32 cellular contexts compared by ENCODE assay signal in genomic region chr2:31266804-31267203, GRCh38.
"Had no signal": no experiment of that assay in that cellular context is flagged by ENCODE, and none has a peak within 500 bp of the region (broad histone marks: within the 10 kb centered on the region; RNA-seq: fewer than 3 reads in every experiment).

No MANE protein-coding gene starts in this region.

- H3K27me3 ChIP-seq: brain microvascular endothelial cell, gastroesophageal sphincter, hepatocyte, ovary, thyroid gland, upper lobe of right lung had no signal

- H3K27ac Mint-ChIP-seq: activated CD4-positive, alpha-beta memory T cell treated with anti-CD3 and anti-CD28 coated beads, Interleukin-2, amount 10 ng/mL, durations not matched to agents 7 days and 5 days; activated CD4-positive, alpha-beta T cell treated with anti-CD3 and anti-CD28 coated beads, Interleukin-2, amount 10 ng/mL, durations not matched to agents 7 days and 5 days; activated T-helper 17 cell treated with anti-CD3 and anti-CD28 coated beads, Interleukin-2, amount 50 U/mL, for 72 hours; dendritic cell treated with granulocyte-macrophage colony-stimulating factor and Interleukin-4, amounts not matched to agents 40 ng/mL and 50 ng/mL, for 4 days; nephron progenitor cell; stimulated activated memory B cell treated with anti-CD40 and anti-IgM and Interleukin-4, amounts not matched to agents 10 μg/mL and 1 μg/mL and 100 μg/mL, for 72 hours had no signal

- H3K27ac ChIP-seq: brain microvascular endothelial cell, gastroesophageal sphincter, hepatocyte, left ventricle myocardium inferior, ovary, prostate gland, skin epidermis, thyroid gland, upper lobe of right lung had no signal

- H3K4me1 Mint-ChIP-seq: activated CD4-positive, alpha-beta memory T cell treated with anti-CD3 and anti-CD28 coated beads, Interleukin-2, amount 10 ng/mL, durations not matched to agents 7 days and 5 days; activated CD4-positive, alpha-beta T cell treated with anti-CD3 and anti-CD28 coated beads, Interleukin-2, amount 10 ng/mL, durations not matched to agents 7 days and 5 days; stimulated activated naive CD8-positive, alpha-beta T cell treated with anti-CD3 and anti-CD28 coated beads, Interleukin-15, amount 100 ng/mL, for 72 hours had no signal

- DNase-seq: activated CD4-positive, alpha-beta memory T cell treated with anti-CD3 and anti-CD28 coated beads, Interleukin-2, amount 10 ng/mL, durations not matched to agents 7 days and 5 days; activated CD4-positive, alpha-beta T cell treated with anti-CD3 and anti-CD28 coated beads for 1 hour; activated CD4-positive, alpha-beta T cell treated with anti-CD3 and anti-CD28 coated beads, Interleukin-2, amount 10 ng/mL, durations not matched to agents 7 days and 5 days; activated CD8-positive, alpha-beta memory T cell treated with anti-CD3 and anti-CD28 coated beads, Interleukin-2, amount 50 U/mL, for 48 hours; activated gamma-delta T cell treated with Interleukin-2 at 50 U/mL for 16 hours; activated naive CD4-positive, alpha-beta T cell treated with anti-CD3 and anti-CD28 coated beads, Interleukin-2, amount 50 U/mL, for 16 hours; activated T-cell treated with anti-CD3 and anti-CD28 coated beads, Interleukin-2, amount 50 U/mL, for 4 hours; amniotic stem cell; brain microvascular endothelial cell; caudate nucleus; effector CD4-positive, alpha-beta T cell; islet precursor cell; left ventricle myocardium inferior; naive B cell; nephron progenitor cell; ovary; retina; stimulated activated CD4-positive, alpha-beta T cell treated with anti-CD3 and anti-CD28 coated beads, Interleukin-4, amount 100 ng/mL, for 4 hours; stimulated activated CD8-positive, alpha-beta memory T cell treated with anti-CD3 and anti-CD28 coated beads, Interleukin-4, amount 100 ng/mL, for 48 hours; stimulated activated naive CD8-positive, alpha-beta T cell treated with anti-CD3 and anti-CD28 coated beads, Interleukin-15, amount 100 ng/mL, for 72 hours; thyroid gland; upper lobe of right lung had no signal

- H3K36me3 ChIP-seq: ovary, prostate gland, thyroid gland, upper lobe of right lung had no signal

- H2AFZ ChIP-seq: hepatocyte had no signal

- H3K27me3 Mint-ChIP-seq: activated CD4-positive, alpha-beta T cell treated with anti-CD3 and anti-CD28 coated beads, Interleukin-2, amount 10 ng/mL, durations not matched to agents 7 days and 5 days; activated T-helper 17 cell treated with anti-CD3 and anti-CD28 coated beads, Interleukin-2, amount 50 U/mL, for 72 hours; dendritic cell treated with granulocyte-macrophage colony-stimulating factor and Interleukin-4, amounts not matched to agents 40 ng/mL and 50 ng/mL, for 4 days; naive B cell; stimulated activated memory B cell treated with anti-CD40 and anti-IgM and Interleukin-4, amounts not matched to agents 10 μg/mL and 1 μg/mL and 100 μg/mL, for 72 hours; stimulated activated naive CD8-positive, alpha-beta T cell treated with anti-CD3 and anti-CD28 coated beads, Interleukin-15, amount 100 ng/mL, for 72 hours had no signal

- ATAC-seq: activated T-cell treated with anti-CD3 and anti-CD28 coated beads, Interleukin-2, amount 50 U/mL, for 4 hours; activated T-helper 17 cell treated with anti-CD3 and anti-CD28 coated beads, Interleukin-2, amount 50 U/mL, for 72 hours; gastroesophageal sphincter; sciatic nerve; stimulated activated memory B cell treated with anti-CD40 and anti-IgM and Interleukin-4, amounts not matched to agents 10 μg/mL and 1 μg/mL and 100 μg/mL, for 72 hours; stimulated activated naive CD8-positive, alpha-beta T cell treated with anti-CD3 and anti-CD28 coated beads, Interleukin-15, amount 100 ng/mL, for 72 hours; WTC11 had no signal

- H3K9me3 ChIP-seq: gastroesophageal sphincter, left ventricle myocardium inferior, ovary, prostate gland, thyroid gland, upper lobe of right lung had no signal

- H3K4me3 ChIP-seq: gastroesophageal sphincter, hepatocyte, left ventricle myocardium inferior, lung, ovary, prostate gland, skin epidermis, thyroid gland, upper lobe of right lung had no signal

- H3K4me1 ChIP-seq: gastroesophageal sphincter, prostate gland, thyroid gland, upper lobe of right lung had no signal

- H3K9me3 Mint-ChIP-seq: activated CD4-positive, alpha-beta memory T cell treated with anti-CD3 and anti-CD28 coated beads, Interleukin-2, amount 10 ng/mL, durations not matched to agents 7 days and 5 days; activated CD4-positive, alpha-beta T cell treated with anti-CD3 and anti-CD28 coated beads, Interleukin-2, amount 10 ng/mL, durations not matched to agents 7 days and 5 days; activated T-cell treated with anti-CD3 and anti-CD28 coated beads, Interleukin-2, amount 50 U/mL, for 4 hours; activated T-helper 17 cell treated with anti-CD3 and anti-CD28 coated beads, Interleukin-2, amount 50 U/mL, for 72 hours; dendritic cell treated with granulocyte-macrophage colony-stimulating factor and Interleukin-4, amounts not matched to agents 40 ng/mL and 50 ng/mL, for 4 days; naive B cell; nephron progenitor cell; stimulated activated memory B cell treated with anti-CD40 and anti-IgM and Interleukin-4, amounts not matched to agents 10 μg/mL and 1 μg/mL and 100 μg/mL, for 72 hours; stimulated activated naive CD8-positive, alpha-beta T cell treated with anti-CD3 and anti-CD28 coated beads, Interleukin-15, amount 100 ng/mL, for 72 hours; WTC11 had no signal

- H3K4me2 ChIP-seq: hepatocyte had no signal

- H3K4me3 Mint-ChIP-seq: activated CD4-positive, alpha-beta memory T cell treated with anti-CD3 and anti-CD28 coated beads, Interleukin-2, amount 10 ng/mL, durations not matched to agents 7 days and 5 days; activated CD4-positive, alpha-beta T cell treated with anti-CD3 and anti-CD28 coated beads, Interleukin-2, amount 10 ng/mL, durations not matched to agents 7 days and 5 days; activated T-cell treated with anti-CD3 and anti-CD28 coated beads, Interleukin-2, amount 50 U/mL, for 4 hours; activated T-helper 17 cell treated with anti-CD3 and anti-CD28 coated beads, Interleukin-2, amount 50 U/mL, for 72 hours; dendritic cell treated with granulocyte-macrophage colony-stimulating factor and Interleukin-4, amounts not matched to agents 40 ng/mL and 50 ng/mL, for 4 days; naive B cell; nephron progenitor cell; stimulated activated memory B cell treated with anti-CD40 and anti-IgM and Interleukin-4, amounts not matched to agents 10 μg/mL and 1 μg/mL and 100 μg/mL, for 72 hours; stimulated activated naive CD8-positive, alpha-beta T cell treated with anti-CD3 and anti-CD28 coated beads, Interleukin-15, amount 100 ng/mL, for 72 hours; WTC11 had no signal

- H3K79me2 ChIP-seq: hepatocyte had no signal
